ENCODE assay signal across 8 cellular contexts in genomic region chr20:35093245-35093884, GRCh38. TPM values are rescaled to one million over a fixed set of nuclear protein-coding genes. Genes with fewer than 3 reads are reported as not detected.
A peak's percentile ranks its signal among the peaks of the same experiment; 100 is the strongest.
DNase-seq lines count a peak whose midpoint lies in the region; TF ChIP-seq lines count a peak whose summit lies in the region.

No MANE protein-coding gene starts in this region.

- peaks cover 53% of the 10 kb centered on the region for H3K4me1 Mint-ChIP-seq in activated naive CD4-positive, alpha-beta T cell treated with anti-CD3 and anti-CD28 coated beads for 36 hours (ENCODE audit: low read depth)

- DNase-seq in LoVo (ENCODE audit: low spot score) (peak; percentile 61), NCI-H524 treated with DMSO at 0.1 percent for 48 hours (lab: John Stamatoyannopoulos, UW) (no peak), NCI-H774 (lab: John Stamatoyannopoulos, UW) (no peak), G401 (ENCODE audit: low spot score) (no peak)
- peak; percentile 77 for DNase-seq in activated naive CD4-positive, alpha-beta T cell treated with anti-CD3 and anti-CD28 coated beads for 36 hours
- DNase-seq in stimulated activated CD8-positive, alpha-beta memory T cell treated with anti-CD3 and anti-CD28 coated beads, Interleukin-15, amount 100 ng/mL, for 4 hours (ENCODE audit: low read depth in 2 of 2) = peak; percentile 11 to 27

- peak overlapping the region; percentile 82 for H3K27ac ChIP-seq in C4-2B

- H3K4me3 Mint-ChIP-seq in activated naive CD4-positive, alpha-beta T cell treated with anti-CD3 and anti-CD28 coated beads for 36 hours = peak overlapping the region; percentile 89

- H3K9me3 ChIP-seq in iPS-18c (ENCODE audit: control insufficient read depth, insufficient read depth, low read length) = no peaks in the 10 kb centered on the region

- CTCF ChIA-PET in activated naive CD4-positive, alpha-beta T cell treated with anti-CD3 and anti-CD28 coated beads for 36 hours (lab: Charles Lee) = interaction anchor here (0.9 to 3.8 kb wide), 5 partner anchors 54 to 335 kb away, joined by 3 to 23 read pairs (median 4); partner anchors contain the start of gene EDEM2

- H3K9me3 Mint-ChIP-seq in activated naive CD4-positive, alpha-beta T cell treated with anti-CD3 and anti-CD28 coated beads for 36 hours = no peaks in the 10 kb centered on the region

- H3K27ac Mint-ChIP-seq in activated naive CD4-positive, alpha-beta T cell treated with anti-CD3 and anti-CD28 coated beads for 36 hours = peak overlapping the region; percentile 100

- H3K27me3 Mint-ChIP-seq in activated naive CD4-positive, alpha-beta T cell treated with anti-CD3 and anti-CD28 coated beads for 36 hours (ENCODE audit: low read depth) = no peaks in the 10 kb centered on the region

- H3K4me3 ChIP-seq in iPS-18c (ENCODE audit: insufficient read depth, low read depth, low read length) = peak overlapping the region; percentile 94; the same call in 1 of the 2 replicates

- TF ChIP-seq CTCF in C4-2B (conservative IDR thresholded peaks at IDR 0.05) = no peak

- intact Hi-C loops in activated naive CD4-positive, alpha-beta T cell treated with anti-CD3 and anti-CD28 coated beads for 36 hours (cut with micrococcal nuclease) = loop anchor here (1.0 to 5.0 kb wide), 9 partner anchors 8 to 981 kb away; partner anchors contain the start of genes ACSS2, EDEM2 and EIF2S2

- in situ Hi-C loops in G401 (cut with HindIII; ENCODE audit: low sequenced_read_pairs) = no loop called here

- peaks cover 13% of the 10 kb centered on the region for H3K36me3 Mint-ChIP-seq in activated naive CD4-positive, alpha-beta T cell treated with anti-CD3 and anti-CD28 coated beads for 36 hours (ENCODE audit: low read depth)

RNA-seq across cellular contexts. Expression of gene TRPC4AP, which starts 0.8 kb away (rescaled TPM):
- total RNA-seq in activated naive CD4-positive, alpha-beta T cell treated with anti-CD3 and anti-CD28 coated beads for 36 hours = 10 to 100 TPM; 49.6 to 51.7 TPM
- 78.2 and 90.3 TPM in 2 replicates for total RNA-seq in G401 (2014; rRNA removed; shearing (Covaris generic))

RNA-seq across cellular contexts. Expression of gene EDEM2, which starts 53.8 kb away (rescaled TPM):
- 10 to 100 TPM; 15.5 to 15.8 TPM for total RNA-seq in activated naive CD4-positive, alpha-beta T cell treated with anti-CD3 and anti-CD28 coated beads for 36 hours
- 108 and 115 TPM in 2 replicates for total RNA-seq in G401 (2014; rRNA removed; shearing (Covaris generic))

Comparison
In these comparisons a context has a peak if more than half of its experiments do, and no peak if none do; other contexts are left out.
1. DNase-seq: peak in LoVo (single experiment), activated naive CD4-positive, alpha-beta T cell treated with anti-CD3 and anti-CD28 coated beads for 36 hours (single experiment) and stimulated activated CD8-positive, alpha-beta memory T cell treated with anti-CD3 and anti-CD28 coated beads, Interleukin-15, amount 100 ng/mL, for 4 hours (2 of 2); none in NCI-H524 treated with DMSO at 0.1 percent for 48 hours (single experiment), NCI-H774 (single experiment) and G401 (single experiment).